ENCODE assay signal across 9 cellular contexts in genomic region chr16:11560701-11561439, GRCh38. TPM values are rescaled to one million over a fixed set of nuclear protein-coding genes. Genes with fewer than 3 reads are reported as not detected.
A peak's percentile ranks its signal among the peaks of the same experiment; 100 is the strongest.
DNase-seq lines count a peak whose midpoint lies in the region; FAIRE-seq and TF ChIP-seq lines count a peak whose summit lies in the region.
"Had no signal": no experiment of that assay in that cellular context is flagged by ENCODE, and none has a peak within 500 bp of the region (broad histone marks: within the 10 kb centered on the region; RNA-seq: fewer than 3 reads in every experiment).

No MANE protein-coding gene starts in this region.

- H3K9me3 Mint-ChIP-seq in H9 = peaks cover 0 to 6% of the 10 kb centered on the region in 2 experiments; a peak in 3 of 5 replicates

- FAIRE-seq in small intestine (lab: Jason Lieb, UNC) = no peak
- FAIRE-seq: endometrium had no signal

- H3K9me3 ChIP-seq in H9 (ENCODE audit: control insufficient read depth, low read depth, low read length) (no peaks in the 10 kb centered on the region), small intestine (ENCODE audit: control insufficient read depth, low read depth) (no peaks in the 10 kb centered on the region)

- WGBS in H9 (ENCODE audit: extremely low coverage, insufficient read length, low lambda C conversion rate) = no CpG with 5 or more reads among the region's 19 CpGs
- 52 to 69% (median 57%) methylated on average over 19 of the region's 19 CpGs for WGBS in small intestine, 3 donors

- H3K23ac ChIP-seq in H9 (ENCODE audit: insufficient read length, low read depth, low read length) = no peak overlapping the region

- DNase-seq in H9 = no peak
- DNase-seq in activated T-cell treated with anti-CD3 and anti-CD28 coated beads for 24 hours (ENCODE audit: low read depth) = peak; percentile 33
- peak; percentile 95 for DNase-seq in fibroblast of villous mesenchyme (ENCODE audit: low read depth)
- DNase-seq in small intestine = peak; percentile 33
- DNase-seq in HuH-7.5 (ENCODE audit: low spot score) = no peak
- no peak for DNase-seq in GM19240 (ENCODE audit: insufficient read length, low spot score)
- no peak for DNase-seq in NCI-H2227 (lab: John Stamatoyannopoulos, UW; ENCODE audit: unreplicated experiment)
- DNase-seq in NCI-H1048 (lab: John Stamatoyannopoulos, UW) = no peak

- no peak overlapping the region for H2BK5ac ChIP-seq in H9 (ENCODE audit: insufficient read length, low read length)

- no peak overlapping the region for H3K56ac ChIP-seq in H9 (ENCODE audit: insufficient read length, low read depth, low read length)

- H3K4me1 ChIP-seq in H9 (ENCODE audit: insufficient read depth, low read length) = peaks cover 5% of the 10 kb centered on the region; the same call in 1 of the 2 replicates
- H3K4me1 ChIP-seq in small intestine (ENCODE audit: control insufficient read depth in 2 of 2, insufficient read depth in 1 of 2, low read depth in 1 of 2, low read length in 1 of 2) = no peaks in the 10 kb centered on the region

- no peak overlapping the region for H4K8ac ChIP-seq in H9 (replicated peaks; ENCODE audit: insufficient read length, low read depth, low read length)

- H3K27me3 ChIP-seq in H9 (ENCODE audit: insufficient read depth, low read length) (no peaks in the 10 kb centered on the region), small intestine (ENCODE audit: control insufficient read depth in 2 of 2, insufficient read depth in 2 of 2, low read length in 2 of 2) (no peaks in the 10 kb centered on the region)

- H3K9ac ChIP-seq in H9 (ENCODE audit: extremely low read depth, insufficient read length, low read length) = no peak overlapping the region

- H3K27ac ChIP-seq in H9 (ENCODE audit: insufficient read length, low read depth, low read length) = no peak overlapping the region
- peak overlapping the region; percentile 32 to 81 for H3K27ac ChIP-seq in small intestine (ENCODE audit: low read depth in 1 of 2, low read length in 1 of 2)

- H2BK120ac ChIP-seq in H9 (ENCODE audit: low read depth, low read length, poor library complexity, severe bottlenecking) = no peak overlapping the region

- H2AFZ ChIP-seq in H9 (ENCODE audit: low read length) = no peak overlapping the region

- H4K91ac ChIP-seq in H9 (ENCODE audit: insufficient read length, low read depth, low read length) = no peak overlapping the region

- no peaks in the 10 kb centered on the region for H4K20me1 ChIP-seq in H9 (ENCODE audit: control insufficient read depth, insufficient read depth, insufficient read length)

- no peaks in the 10 kb centered on the region for H3K23me2 ChIP-seq in H9 (ENCODE audit: insufficient read length, low read depth, low read length, poor library complexity, severe bottlenecking)

- H3K4me3 Mint-ChIP-seq in H9 = peak overlapping the region in 1 of 2 experiments; percentile 26; a peak in 1 of 5 replicates

- H3K4me3 ChIP-seq in fibroblast of villous mesenchyme (ENCODE audit: low read depth, low read length) (no peak overlapping the region), small intestine (ENCODE audit: low read depth in 1 of 2, low read length in 2 of 2) (no peak overlapping the region)

- peaks cover 44 to 45% of the 10 kb centered on the region in 2 experiments for H3K4me1 Mint-ChIP-seq in H9

- peaks cover 4 to 11% of the 10 kb centered on the region in 2 donors for H3K36me3 ChIP-seq in small intestine (ENCODE audit: control insufficient read depth in 2 of 2, insufficient read depth in 2 of 2, low read length in 2 of 2)

- H2BK12ac ChIP-seq in H9 (ENCODE audit: insufficient read length, low read depth, low read length) = no peak overlapping the region

- H4K5ac ChIP-seq in H9 (ENCODE audit: insufficient read length, low read depth, low read length) = no peak overlapping the region

- H2BK15ac ChIP-seq in H9 (ENCODE audit: low read depth, low read length) = no peak overlapping the region

- peak overlapping the region; percentile 9 to 74 (median 56) for H3K27ac Mint-ChIP-seq in H9

- H3K4ac ChIP-seq in H9 (ENCODE audit: low read depth, low read length) = no peak overlapping the region

- no peaks in the 10 kb centered on the region for H3K27me3 Mint-ChIP-seq in H9 (ENCODE audit: low read depth)

- no peak overlapping the region for H3K18ac ChIP-seq in H9 (ENCODE audit: insufficient read length, low read depth, low read length)

- H3K4me2 ChIP-seq in H9 (ENCODE audit: insufficient read depth, insufficient read length, low read length) = no peak overlapping the region

- peak overlapping the region; percentile 21; the same call in 1 of the 2 replicates for H3K14ac ChIP-seq in H9 (ENCODE audit: insufficient read depth, low read length)

- no peaks in the 10 kb centered on the region for H3K79me1 ChIP-seq in H9 (ENCODE audit: insufficient read depth, low read depth, low read length, poor library complexity, severe bottlenecking)

- H3T11ph ChIP-seq in H9 (ENCODE audit: low read length) = no peak overlapping the region

- H3K79me2 ChIP-seq in H9 (ENCODE audit: insufficient read depth, low read length) = no peaks in the 10 kb centered on the region

- peaks cover 11 to 30% (median 30%) of the 10 kb centered on the region in 3 experiments for H3K36me3 Mint-ChIP-seq in H9 (ENCODE audit: insufficient read depth in 1 of 3, low read depth in 3 of 3)

- no peak overlapping the region for H2AK5ac ChIP-seq in H9 (ENCODE audit: insufficient read length, low read length)

- no peak overlapping the region for H2BK20ac ChIP-seq in H9 (ENCODE audit: low read depth, low read length, poor library complexity, severe bottlenecking)

- TF ChIP-seq CTCF in H9 (conservative IDR thresholded peaks at IDR 0.05) = no peak
- no peak for TF ChIP-seq CTCF in fibroblast of villous mesenchyme (IDR thresholded peaks at IDR 0.05; ENCODE audit: insufficient read depth, low read depth, low read length)

RNA-seq across cellular contexts. Expression of gene LITAF, which starts 25.8 kb away (rescaled TPM):
- total RNA-seq in H9 (2021) (249 and 265 TPM in 2 replicates), fibroblast of villous mesenchyme (45.7 and 96.7 TPM in 2 replicates)
- 100 to 1,000 TPM in 1 of 3 donors, 10 to 100 TPM in 2; 44.7 to 112 (median 47.8) TPM for polyA plus RNA-seq in small intestine

Comparison
In these comparisons a context has a peak if more than half of its experiments do, and no peak if none do; other contexts are left out.
1. DNase-seq: peak in activated T-cell treated with anti-CD3 and anti-CD28 coated beads for 24 hours (single experiment), fibroblast of villous mesenchyme (single experiment) and small intestine (single experiment); none in H9 (single experiment), HuH-7.5 (single experiment), GM19240 (single experiment), NCI-H2227 (single experiment) and NCI-H1048 (single experiment).